1 cellular context compared by ENCODE assay signal in the genomic region with DNA sequence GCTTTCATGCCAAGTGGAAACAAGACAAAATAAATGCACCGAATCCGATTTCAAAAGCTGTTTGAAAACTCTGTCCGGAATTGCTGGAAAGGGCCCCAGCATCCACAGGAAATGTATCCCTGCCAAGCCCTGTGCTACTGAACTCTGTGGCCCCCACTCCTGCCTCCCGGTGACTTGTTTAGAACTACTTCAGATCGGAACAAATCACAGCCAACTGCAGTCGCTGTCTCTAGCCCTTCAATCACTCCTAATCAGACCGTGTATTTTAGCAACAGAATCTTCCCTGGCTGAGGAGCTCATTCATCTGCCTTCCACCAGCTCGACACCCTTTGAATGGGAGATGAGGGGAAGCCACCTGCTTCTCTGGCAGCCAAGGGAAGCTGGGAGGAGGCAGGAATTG.
TF ChIP-seq lines count a peak whose summit lies in the region.

No MANE protein-coding gene starts in this region.

TF ChIP-seq in WTC11, 78 proteins besides CTCF, POLR2A, EP300 and RAD21 (continued from another document):
- TF ChIP-seq, protein P1, sequence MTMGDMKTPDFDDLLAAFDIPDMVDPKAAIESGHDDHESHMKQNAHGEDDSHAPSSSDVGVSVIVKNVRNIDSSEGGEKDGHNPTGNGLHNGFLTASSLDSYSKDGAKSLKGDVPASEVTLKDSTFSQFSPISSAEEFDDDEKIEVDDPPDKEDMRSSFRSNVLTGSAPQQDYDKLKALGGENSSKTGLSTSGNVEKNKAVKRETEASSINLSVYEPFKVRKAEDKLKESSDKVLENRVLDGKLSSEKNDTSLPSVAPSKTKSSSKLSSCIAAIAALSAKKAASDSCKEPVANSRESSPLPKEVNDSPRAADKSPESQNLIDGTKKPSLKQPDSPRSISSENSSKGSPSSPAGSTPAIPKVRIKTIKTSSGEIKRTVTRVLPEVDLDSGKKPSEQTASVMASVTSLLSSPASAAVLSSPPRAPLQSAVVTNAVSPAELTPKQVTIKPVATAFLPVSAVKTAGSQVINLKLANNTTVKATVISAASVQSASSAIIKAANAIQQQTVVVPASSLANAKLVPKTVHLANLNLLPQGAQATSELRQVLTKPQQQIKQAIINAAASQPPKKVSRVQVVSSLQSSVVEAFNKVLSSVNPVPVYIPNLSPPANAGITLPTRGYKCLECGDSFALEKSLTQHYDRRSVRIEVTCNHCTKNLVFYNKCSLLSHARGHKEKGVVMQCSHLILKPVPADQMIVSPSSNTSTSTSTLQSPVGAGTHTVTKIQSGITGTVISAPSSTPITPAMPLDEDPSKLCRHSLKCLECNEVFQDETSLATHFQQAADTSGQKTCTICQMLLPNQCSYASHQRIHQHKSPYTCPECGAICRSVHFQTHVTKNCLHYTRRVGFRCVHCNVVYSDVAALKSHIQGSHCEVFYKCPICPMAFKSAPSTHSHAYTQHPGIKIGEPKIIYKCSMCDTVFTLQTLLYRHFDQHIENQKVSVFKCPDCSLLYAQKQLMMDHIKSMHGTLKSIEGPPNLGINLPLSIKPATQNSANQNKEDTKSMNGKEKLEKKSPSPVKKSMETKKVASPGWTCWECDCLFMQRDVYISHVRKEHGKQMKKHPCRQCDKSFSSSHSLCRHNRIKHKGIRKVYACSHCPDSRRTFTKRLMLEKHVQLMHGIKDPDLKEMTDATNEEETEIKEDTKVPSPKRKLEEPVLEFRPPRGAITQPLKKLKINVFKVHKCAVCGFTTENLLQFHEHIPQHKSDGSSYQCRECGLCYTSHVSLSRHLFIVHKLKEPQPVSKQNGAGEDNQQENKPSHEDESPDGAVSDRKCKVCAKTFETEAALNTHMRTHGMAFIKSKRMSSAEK (CRISPR knock-in tag; IDR thresholded peaks at IDR 0.05; ENCODE audit: borderline replicate concordance): no peak
- TF ChIP-seq SMAD4 (CRISPR knock-in tag; IDR thresholded peaks at IDR 0.05) (no peak), GABPB1 (CRISPR knock-in tag; IDR thresholded peaks at IDR 0.05) (no peak), SOX15 (CRISPR knock-in tag; IDR thresholded peaks at IDR 0.05) (no peak), RORB (CRISPR knock-in tag; IDR thresholded peaks at IDR 0.05) (no peak), ZNF263 (CRISPR knock-in tag; IDR thresholded peaks at IDR 0.05; ENCODE audit: low read depth) (no peak)
